Comparison of ENCODE assay signal across 1 cellular context in genomic region chr10:101655581-101655980, GRCh38.
TF ChIP-seq lines count a peak whose summit lies in the region.

No MANE protein-coding gene starts in this region.

TF ChIP-seq in IMR-90, 13 proteins besides CTCF, POLR2A, EP300 and RAD21:
- TF ChIP-seq ELK1 (IDR thresholded peaks at IDR 0.05; ENCODE audit: borderline replicate concordance, low read depth, low read length) (no peak), RFX5 (IDR thresholded peaks at IDR 0.05; ENCODE audit: low read depth, low read length) (no peak), RCOR1 (IDR thresholded peaks at IDR 0.05; ENCODE audit: insufficient replicate concordance, low read length) (no peak), MAFK (IDR thresholded peaks at IDR 0.05; ENCODE audit: low read depth, low read length) (no peak), MXI1 (IDR thresholded peaks at IDR 0.05; ENCODE audit: borderline replicate concordance, low read depth, low read length) (no peak), FOS (IDR thresholded peaks at IDR 0.05; ENCODE audit: low read depth, low read length) (no peak), SMC3 (IDR thresholded peaks at IDR 0.05; ENCODE audit: low read depth, low read length) (no peak), CEBPB (IDR thresholded peaks at IDR 0.05; ENCODE audit: low read depth, low read length) (no peak), CHD1 (IDR thresholded peaks at IDR 0.05; ENCODE audit: low read depth, low read length) (no peak), NFE2L2 (IDR thresholded peaks at IDR 0.05; ENCODE audit: low read depth, low read length) (no peak)
